11 cellular contexts compared by ENCODE assay signal in genomic region chr7:1670894-1671875, GRCh38. TPM values are rescaled to one million over a fixed set of nuclear protein-coding genes. Genes with fewer than 3 reads are reported as not detected.
DNase-seq lines count a peak whose midpoint lies in the region; ATAC-seq and TF ChIP-seq lines count a peak whose summit lies in the region.
"Had no signal": no experiment of that assay in that cellular context is flagged by ENCODE, and none has a peak within 500 bp of the region (broad histone marks: within the 10 kb centered on the region; RNA-seq: fewer than 3 reads in every experiment).

No MANE protein-coding gene starts in this region.

- ATAC-seq in HG02588 (IDR thresholded peaks at IDR 0.05; ENCODE audit: unreplicated experiment), result no peak
- ATAC-seq: HCT116 had no signal

- H2AK5ac ChIP-seq in mesenchymal stem cell (ENCODE audit: low read length, severe bottlenecking), result no peak overlapping the region

- no peaks in the 10 kb centered on the region for H3K79me1 ChIP-seq in mesenchymal stem cell (replicated peaks; ENCODE audit: low read length, poor library complexity, severe bottlenecking)

- H3K27me3 ChIP-seq in SJCRH30 (no peaks in the 10 kb centered on the region), hepatocyte (peaks cover 58% of the 10 kb centered on the region), mesenchymal stem cell (ENCODE audit: control insufficient read depth in 1 of 2, insufficient read depth in 1 of 2, low read length in 2 of 2) (peaks cover 71 to 85% of the 10 kb centered on the region in 2 experiments)

- H3K9me3 ChIP-seq in SJCRH30 (replicated peaks) (no peaks in the 10 kb centered on the region), hepatocyte (ENCODE audit: low read depth) (no peaks in the 10 kb centered on the region), mesenchymal stem cell (ENCODE audit: control insufficient read depth, low read length) (no peaks in the 10 kb centered on the region)

- no peak overlapping the region for H2BK15ac ChIP-seq in mesenchymal stem cell (ENCODE audit: low read depth, poor library complexity, severe bottlenecking)

- H3K27ac Mint-ChIP-seq in Calu3 (ENCODE audit: unreplicated experiment) (no peak overlapping the region), osteocyte (ENCODE audit: unreplicated experiment) (no peak overlapping the region)

- H3K4me2 ChIP-seq in hepatocyte, result peak overlapping the region; percentile 91
- H3K4me2 ChIP-seq in mesenchymal stem cell (ENCODE audit: low read length, poor library complexity, severe bottlenecking), result no peak overlapping the region

- CTCF ChIA-PET in Calu3 (lab: Charles Lee), result no interaction called here

- H2BK12ac ChIP-seq in mesenchymal stem cell (ENCODE audit: low read length in 2 of 2), result no peak overlapping the region

- H4K8ac ChIP-seq in mesenchymal stem cell (ENCODE audit: low read length), result no peak overlapping the region

- H3K4ac ChIP-seq in mesenchymal stem cell (ENCODE audit: low read depth in 1 of 2, low read length in 2 of 2), result no peak overlapping the region

- H3K4me1 ChIP-seq in SJCRH30 (no peaks in the 10 kb centered on the region), hepatocyte (ENCODE audit: insufficient read depth) (peaks cover 23% of the 10 kb centered on the region), mesenchymal stem cell (ENCODE audit: control insufficient read depth, insufficient read depth, low read depth, low read length) (peaks cover 46% of the 10 kb centered on the region)

- H3K79me2 ChIP-seq in hepatocyte, result no peaks in the 10 kb centered on the region

- H4K91ac ChIP-seq in mesenchymal stem cell (ENCODE audit: low read length), result no peak overlapping the region

- H3K27ac ChIP-seq in SJCRH30 (no peak overlapping the region), hepatocyte (no peak overlapping the region), mesenchymal stem cell (ENCODE audit: low read length, poor library complexity, severe bottlenecking) (no peak overlapping the region)
- H3K27ac ChIP-seq: RWPE1 had no signal

- H3K4me3 ChIP-seq in SJCRH30 (peak overlapping the region; percentile 68), hepatocyte (peak overlapping the region; percentile 91), mesenchymal stem cell (ENCODE audit: insufficient read depth in 1 of 2, low read depth in 1 of 2, low read length in 2 of 2) (no peak overlapping the region)

- H3K9me2 ChIP-seq in hepatocyte (replicated peaks; ENCODE audit: insufficient read depth), result no peaks in the 10 kb centered on the region

- no peak for DNase-seq in Calu3
- no peak for DNase-seq in SJCRH30
- peak; percentile 10 for DNase-seq in hepatocyte (ENCODE audit: low spot score)
- no peak for DNase-seq in osteocyte (ENCODE audit: extremely low spot score, unreplicated experiment)
- DNase-seq in NCI-H82 (lab: John Stamatoyannopoulos, UW), result no peak
- DNase-seq in mesenchymal stem cell, result no peak
- DNase-seq in stimulated activated CD4-positive, alpha-beta T cell treated with anti-CD3 and anti-CD28 coated beads, Interleukin-12 subunit alpha, Interleukin-12 subunit beta, amount 100 ng/mL, for 4 hours, result no peak
- DNase-seq: DMS 273 treated with DMSO at 0.1 percent for 48 hours had no signal

- no peak overlapping the region for H3K9ac ChIP-seq in mesenchymal stem cell (ENCODE audit: low read length)

- no peaks in the 10 kb centered on the region for H3K4me1 Mint-ChIP-seq in Calu3 (ENCODE audit: low read depth, unreplicated experiment)
- peaks cover 9% of the 10 kb centered on the region for H3K4me1 Mint-ChIP-seq in osteocyte (ENCODE audit: unreplicated experiment)

- H3K23ac ChIP-seq in mesenchymal stem cell (ENCODE audit: low read length in 2 of 2), result no peak overlapping the region

- H3K36me3 ChIP-seq in SJCRH30 (no peaks in the 10 kb centered on the region), hepatocyte (replicated peaks; ENCODE audit: insufficient read depth, low read depth) (no peaks in the 10 kb centered on the region), mesenchymal stem cell (ENCODE audit: control insufficient read depth in 1 of 2, insufficient read depth in 2 of 2, low read depth in 1 of 2, low read length in 2 of 2) (no peaks in the 10 kb centered on the region)

- intact Hi-C loops in Calu3 (cut with micrococcal nuclease; ENCODE audit: unreplicated experiment), result no loop called here

- no peak for TF ChIP-seq CTCF in Calu3 (IDR thresholded peaks at IDR 0.05; ENCODE audit: unreplicated experiment)
- no peak for TF ChIP-seq CTCF in hepatocyte (IDR thresholded peaks at IDR 0.05; ENCODE audit: poor library complexity)
- TF ChIP-seq CTCF in osteocyte (IDR thresholded peaks at IDR 0.05), result no peak

- H2AFZ ChIP-seq in hepatocyte, result no peak overlapping the region
- H2AFZ ChIP-seq in mesenchymal stem cell (ENCODE audit: low read depth, low read length), result no peak overlapping the region

- H3K18ac ChIP-seq in mesenchymal stem cell (ENCODE audit: low read depth in 1 of 2, low read length in 2 of 2), result no peak overlapping the region

- peaks cover 6% of the 10 kb centered on the region for H4K20me1 ChIP-seq in hepatocyte (ENCODE audit: insufficient read depth, poor library complexity, severe bottlenecking)

- H3K36me3 Mint-ChIP-seq in Calu3 (ENCODE audit: insufficient read depth, unreplicated experiment) (no peaks in the 10 kb centered on the region), osteocyte (ENCODE audit: unreplicated experiment) (no peaks in the 10 kb centered on the region)

- H3K27me3 Mint-ChIP-seq in Calu3 (ENCODE audit: unreplicated experiment) (peaks cover 98% of the 10 kb centered on the region), osteocyte (ENCODE audit: unreplicated experiment) (peaks cover 16% of the 10 kb centered on the region)

- H3K14ac ChIP-seq in mesenchymal stem cell (ENCODE audit: low read length in 2 of 2), result no peak overlapping the region

- H3K4me3 Mint-ChIP-seq in Calu3 (ENCODE audit: low read depth, unreplicated experiment) (peak overlapping the region; percentile 39), osteocyte (ENCODE audit: unreplicated experiment) (peak overlapping the region; percentile 40)

- WGBS in hepatocyte (ENCODE audit: low lambda C conversion rate, missing lambda C conversion rate), result 44% methylated on average over 22 of the region's 28 CpGs
- 36% methylated on average over 25 of the region's 28 CpGs for WGBS in mesenchymal stem cell

- H2BK5ac ChIP-seq in mesenchymal stem cell (ENCODE audit: low read depth, low read length, poor library complexity, severe bottlenecking), result no peak overlapping the region

- H3K9me3 Mint-ChIP-seq in Calu3 (ENCODE audit: low read depth, unreplicated experiment) (no peaks in the 10 kb centered on the region), osteocyte (ENCODE audit: unreplicated experiment) (no peaks in the 10 kb centered on the region)

- BruUV-seq in Calu3 (replicated peaks; lab: Mats Ljungman, UMichigan), result no TSS peak

- no peak overlapping the region for H2BK120ac ChIP-seq in mesenchymal stem cell (ENCODE audit: low read depth, low read length)

RNA-seq across cellular contexts. Expression of gene ELFN1, which starts 1.1 kb away (rescaled TPM):
- 0.27 TPM in 1 of 2 replicates, not detected in the other for total RNA-seq in Calu3 (2022)
- 1.3 and 1.7 TPM in 2 replicates for total RNA-seq in SJCRH30 (2014; rRNA removed; shearing (Covaris generic))
- total RNA-seq in hepatocyte, result 2.9 and 3.6 TPM in 2 replicates
- 1.3 and 5.5 TPM in 2 replicates for polyA plus RNA-seq in hepatocyte
- total RNA-seq in osteocyte, result 0.62 and 0.73 TPM in 2 replicates
- polyA plus RNA-seq in mesenchymal stem cell (2013, experiment 1 of 2), result 0.04 TPM
- polyA plus RNA-seq in mesenchymal stem cell (2013, experiment 2 of 2), result 0.05 TPM

Comparison
In these comparisons a context has a peak if more than half of its experiments do, and no peak if none do; other contexts are left out.
1. H3K4me3 ChIP-seq: peak in SJCRH30 (single experiment) and hepatocyte (single experiment); none in mesenchymal stem cell (0 of 2).